In the genomic region with DNA sequence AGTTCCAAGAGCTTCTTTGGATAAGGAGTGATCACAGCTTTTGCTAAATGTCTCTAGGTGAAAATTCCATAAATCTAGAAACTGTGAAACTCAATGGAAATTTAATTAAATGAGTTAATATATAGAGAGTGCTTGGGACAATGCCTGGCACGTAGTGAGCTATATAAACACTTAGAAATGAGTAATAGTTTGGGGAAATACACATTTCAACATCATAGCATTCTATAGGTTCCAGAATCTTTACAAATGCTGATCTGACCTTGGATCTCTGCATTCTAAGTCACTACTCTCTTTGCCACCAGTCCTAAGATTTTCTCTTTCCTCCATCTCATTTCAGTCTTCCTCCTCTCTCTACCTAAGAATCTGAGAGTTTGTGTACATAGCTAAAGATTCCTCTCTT, we compare ENCODE assay signal across 18 cellular contexts.
DNase-seq lines count a peak whose midpoint lies in the region; ATAC-seq, FAIRE-seq and TF ChIP-seq lines count a peak whose summit lies in the region.
"Had no signal": no experiment of that assay in that cellular context is flagged by ENCODE, and none has a peak within 500 bp of the region (broad histone marks: within the 10 kb centered on the region; RNA-seq: fewer than 3 reads in every experiment).

No MANE protein-coding gene starts in this region.

- H3F3A ChIP-seq in PC-9 (ENCODE audit: insufficient read depth, low read depth): no peaks in the 10 kb centered on the region

- H3K27ac Mint-ChIP-seq in immature natural killer cell: no peak overlapping the region
- no peak overlapping the region for H3K27ac Mint-ChIP-seq in activated T-cell treated with anti-CD3 and anti-CD28 coated beads, Interleukin-2, amount 50 U/mL, for 24 hours
- H3K27ac Mint-ChIP-seq: IgD-negative memory B cell had no signal

- FAIRE-seq in bronchial epithelial cell (lab: Jason Lieb, UNC): no peak
- FAIRE-seq: A204.1, GM12892 had no signal

- BruUV-seq in PC-9 (replicated peaks; lab: Mats Ljungman, UMichigan): no TSS peak

- no peak for ATAC-seq in HG03442 (IDR thresholded peaks at IDR 0.05; ENCODE audit: unreplicated experiment)

- no peaks in the 10 kb centered on the region for H3K9me3 ChIP-seq in PC-9 (ENCODE audit: insufficient read depth, low read depth)

- H3K4me3 Mint-ChIP-seq in immature natural killer cell: no peak overlapping the region
- H3K4me3 Mint-ChIP-seq in activated T-cell treated with anti-CD3 and anti-CD28 coated beads, Interleukin-2, amount 50 U/mL, for 24 hours: no peak overlapping the region
- H3K4me3 Mint-ChIP-seq: IgD-negative memory B cell had no signal

- intact Hi-C loops in PC-9 (cut with micrococcal nuclease; ENCODE audit: unreplicated experiment): no loop called here

- no peaks in the 10 kb centered on the region for H4K20me1 ChIP-seq in PC-9 (ENCODE audit: insufficient read depth)

- peaks cover 23% of the 10 kb centered on the region for H3K4me1 ChIP-seq in PC-9 (replicated peaks; ENCODE audit: insufficient read depth)

- no peak for TF ChIP-seq CTCF in PC-9 (conservative IDR thresholded peaks at IDR 0.05)
- TF ChIP-seq CTCF in bronchial epithelial cell (IDR thresholded peaks at IDR 0.05; ENCODE audit: insufficient read depth, low read length, severe bottlenecking): no peak

- peak overlapping the region; percentile 51; the same call in 1 of the 2 replicates for H3K4me2 ChIP-seq in PC-9

- H3K27me3 Mint-ChIP-seq in immature natural killer cell (ENCODE audit: low read depth in 3 of 3): no peaks in the 10 kb centered on the region
- peaks cover 2% of the 10 kb centered on the region for H3K27me3 Mint-ChIP-seq in activated T-cell treated with anti-CD3 and anti-CD28 coated beads, Interleukin-2, amount 50 U/mL, for 24 hours

- no peaks in the 10 kb centered on the region for H3K27me3 ChIP-seq in PC-9 (ENCODE audit: insufficient read depth, low read depth)
- H3K27me3 ChIP-seq in bronchial epithelial cell (ENCODE audit: control insufficient read depth, insufficient read depth, low read length): no peaks in the 10 kb centered on the region

- no peaks in the 10 kb centered on the region for H3K9me2 ChIP-seq in PC-9 (ENCODE audit: insufficient read depth)

- no peak overlapping the region for H3K4me3 ChIP-seq in PC-9
- H3K4me3 ChIP-seq in bronchial epithelial cell (ENCODE audit: low read depth, low read length): no peak overlapping the region

- no peak overlapping the region for H3K27ac ChIP-seq in PC-9

- no peaks in the 10 kb centered on the region for H3K36me3 ChIP-seq in PC-9 (ENCODE audit: low read depth)
- no peaks in the 10 kb centered on the region for H3K36me3 ChIP-seq in bronchial epithelial cell (ENCODE audit: control insufficient read depth, insufficient read depth, low read length)

- no peaks in the 10 kb centered on the region for H3K79me2 ChIP-seq in PC-9 (ENCODE audit: low read depth)

- no peak overlapping the region for H2AFZ ChIP-seq in PC-9

- DNase-seq in EL (peak; percentile 15), PC-9 (peak in 1 of 2 experiments; percentile 46), bronchial epithelial cell (ENCODE audit: low read depth) (peak; percentile 84), iris pigment epithelial cell (ENCODE audit: low read depth) (peak; percentile 64), immature natural killer cell (no peak), hippocampal formation (lab: John Stamatoyannopoulos, UW) (no peak)
- DNase-seq in activated T-cell treated with anti-CD3 and anti-CD28 coated beads, Interleukin-2, amount 50 U/mL, for 24 hours: no peak
- DNase-seq: C1 segment of cervical spinal cord, Kasumi-1, NCI-H1105 treated with DMSO at 0.1 percent for 48 hours, NCI-H187, NCI-H446 treated with DMSO at 0.1 percent for 48 hours, NCI-H748 treated with DMSO at 0.1 percent for 48 hours, SHP77 treated with DMSO at 0.1 percent for 48 hours had no signal

- CTCF ChIA-PET in PC-9 (lab: Charles Lee): no interaction called here

- POLR2A ChIA-PET in PC-9 (lab: Charles Lee; ENCODE audit: unreplicated experiment): no interaction called here

- no peaks in the 10 kb centered on the region for H3K4me1 Mint-ChIP-seq in immature natural killer cell
- H3K4me1 Mint-ChIP-seq in activated T-cell treated with anti-CD3 and anti-CD28 coated beads, Interleukin-2, amount 50 U/mL, for 24 hours (ENCODE audit: low read depth): no peaks in the 10 kb centered on the region
- H3K4me1 Mint-ChIP-seq: IgD-negative memory B cell had no signal

- no peaks in the 10 kb centered on the region for H3K36me3 Mint-ChIP-seq in immature natural killer cell
- no peaks in the 10 kb centered on the region for H3K36me3 Mint-ChIP-seq in activated T-cell treated with anti-CD3 and anti-CD28 coated beads, Interleukin-2, amount 50 U/mL, for 24 hours (ENCODE audit: low read depth)
- H3K36me3 Mint-ChIP-seq: IgD-negative memory B cell had no signal

- H3K9me3 Mint-ChIP-seq in immature natural killer cell: peaks cover 0 to 6% (median 0%) of the 10 kb centered on the region in 6 donors
- H3K9me3 Mint-ChIP-seq in activated T-cell treated with anti-CD3 and anti-CD28 coated beads, Interleukin-2, amount 50 U/mL, for 24 hours: no peaks in the 10 kb centered on the region

Comparison
In these comparisons a context has a peak if more than half of its experiments do, and no peak if none do; other contexts are left out.
1. DNase-seq: peak in EL (single experiment), bronchial epithelial cell (single experiment) and iris pigment epithelial cell (single experiment); none in immature natural killer cell (0 of 3), activated T-cell treated with anti-CD3 and anti-CD28 coated beads, Interleukin-2, amount 50 U/mL, for 24 hours (single experiment) and hippocampal formation (0 of 2).